8 cellular contexts compared by ENCODE assay signal in the genomic region with DNA sequence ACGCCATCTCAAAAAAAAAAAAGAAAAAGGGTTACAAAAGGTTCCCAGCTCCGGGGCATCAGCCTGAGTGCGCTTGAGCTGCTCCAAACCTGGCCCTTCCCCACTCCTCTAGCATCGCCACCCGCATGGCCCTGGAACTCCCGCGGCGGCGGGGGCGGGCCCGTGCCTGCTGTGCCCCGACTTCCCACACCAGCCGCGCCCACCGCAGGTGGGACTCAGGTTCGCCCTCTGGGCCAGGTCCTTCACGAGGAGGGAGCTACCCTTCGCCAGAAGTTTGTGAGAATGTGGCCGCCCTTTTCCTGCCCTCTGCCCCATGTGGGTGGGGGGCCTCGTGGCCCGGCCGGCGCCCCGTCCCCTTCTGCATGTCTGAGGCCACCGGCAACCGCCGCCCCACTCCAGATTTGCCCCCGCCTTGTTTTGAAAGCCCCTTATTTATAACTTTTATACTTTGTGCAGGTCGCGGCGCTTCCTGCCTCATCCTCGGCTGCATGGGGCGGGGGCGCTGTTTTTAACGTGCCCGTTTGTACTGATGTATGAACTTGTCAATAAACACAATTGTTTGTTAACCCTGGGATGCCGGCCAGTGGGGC. TPM values are rescaled to one million over a fixed set of nuclear protein-coding genes. Genes with fewer than 3 reads are reported as not detected.
DNase-seq lines count a peak whose midpoint lies in the region; ATAC-seq lines count a peak whose summit lies in the region.

No MANE protein-coding gene starts in this region.

- no peak overlapping the region for H3K27ac ChIP-seq in ACC112 (ENCODE audit: low read depth, low read length)
- H3K27ac ChIP-seq in GM23248 = no peak overlapping the region
- H3K27ac ChIP-seq in effector memory CD4-positive, alpha-beta T cell (ENCODE audit: insufficient read depth, low read length, poor library complexity, severe bottlenecking) = peak overlapping the region; percentile 72

- H3K27ac Mint-ChIP-seq in T-helper 1 cell treated with Interleukin-12 subunit alpha and Interleukin-12 subunit beta and Interleukin-4 antibody, amounts not matched to agents 30 μg/mL and 1 μg/mL, for 36 hours = peak overlapping the region; percentile 79
- peak overlapping the region; percentile 63 to 96 (median 91) for H3K27ac Mint-ChIP-seq in naive thymus-derived CD8-positive, alpha-beta T cell

- WGBS in GM23248 (ENCODE audit: low coverage in 1 of 2, low lambda C conversion rate in 2 of 2, missing lambda C conversion rate in 2 of 2), 2 experiments = 6 to 7% methylated on average over 36 to 37 of the region's 37 CpGs

- H3K9me3 ChIP-seq in GM23248 (ENCODE audit: low read depth) = no peaks in the 10 kb centered on the region
- no peaks in the 10 kb centered on the region for H3K9me3 ChIP-seq in effector memory CD4-positive, alpha-beta T cell (ENCODE audit: control insufficient read depth, low read length)

- DNase-seq in GM23248 (no peak), A172 (ENCODE audit: low spot score) (no peak), HK-2 (ENCODE audit: unreplicated experiment) (no peak), NCI-H2081 treated with DMSO at 0.1 percent for 48 hours (lab: John Stamatoyannopoulos, UW) (no peak)
- DNase-seq in effector memory CD4-positive, alpha-beta T cell = peak; percentile 29 to 34 (median 34)
- peak in 4 of 10 donors; percentile 7 to 62 (median 45) for DNase-seq in naive thymus-derived CD8-positive, alpha-beta T cell

- H3K9me3 Mint-ChIP-seq in T-helper 1 cell treated with Interleukin-12 subunit alpha and Interleukin-12 subunit beta and Interleukin-4 antibody, amounts not matched to agents 30 μg/mL and 1 μg/mL, for 36 hours = no peaks in the 10 kb centered on the region
- H3K9me3 Mint-ChIP-seq in naive thymus-derived CD8-positive, alpha-beta T cell = no peaks in the 10 kb centered on the region

- peak overlapping the region; percentile 94 for H3K4me3 Mint-ChIP-seq in T-helper 1 cell treated with Interleukin-12 subunit alpha and Interleukin-12 subunit beta and Interleukin-4 antibody, amounts not matched to agents 30 μg/mL and 1 μg/mL, for 36 hours
- H3K4me3 Mint-ChIP-seq in naive thymus-derived CD8-positive, alpha-beta T cell = peak overlapping the region; percentile 86 to 98 (median 94)

- 0 out of 2 replicates have a peak, but pooled peaks cover 2% of the 10 kb centered on the region for H3K36me3 ChIP-seq in ACC112 (ENCODE audit: insufficient read depth, low read length)
- no peaks in the 10 kb centered on the region for H3K36me3 ChIP-seq in GM23248 (ENCODE audit: low read depth)
- H3K36me3 ChIP-seq in effector memory CD4-positive, alpha-beta T cell (ENCODE audit: control insufficient read depth, insufficient read depth, low read length) = peaks cover 21% of the 10 kb centered on the region

- in situ Hi-C loops in GM23248 (cut with MboI) = no loop called here

- no peaks in the 10 kb centered on the region for H4K20me1 ChIP-seq in GM23248 (ENCODE audit: insufficient read depth)

- peak overlapping the region; percentile 88 for H3K4me2 ChIP-seq in GM23248 (ENCODE audit: unreplicated experiment)

- H3F3A ChIP-seq in GM23248 (ENCODE audit: insufficient read depth) = no peaks in the 10 kb centered on the region

- peaks cover 29% of the 10 kb centered on the region for H3K36me3 Mint-ChIP-seq in T-helper 1 cell treated with Interleukin-12 subunit alpha and Interleukin-12 subunit beta and Interleukin-4 antibody, amounts not matched to agents 30 μg/mL and 1 μg/mL, for 36 hours (ENCODE audit: low read depth)
- H3K36me3 Mint-ChIP-seq in naive thymus-derived CD8-positive, alpha-beta T cell = peaks cover 0 to 6% (median 4%) of the 10 kb centered on the region in 3 donors

- H3K9me2 ChIP-seq in GM23248 (ENCODE audit: insufficient read depth) = no peaks in the 10 kb centered on the region

- ATAC-seq in naive thymus-derived CD8-positive, alpha-beta T cell = peak; percentile 46 to 49

- peaks cover 7% of the 10 kb centered on the region for H3K4me1 ChIP-seq in ACC112 (ENCODE audit: control insufficient read depth, insufficient read depth, low read length, unreplicated experiment)
- no peaks in the 10 kb centered on the region; the same call in 1 of the 2 replicates for H3K4me1 ChIP-seq in GM23248 (ENCODE audit: insufficient read depth)
- H3K4me1 ChIP-seq in effector memory CD4-positive, alpha-beta T cell (ENCODE audit: control insufficient read depth, insufficient read depth, low read length, poor library complexity, severe bottlenecking) = peaks cover 26% of the 10 kb centered on the region

- POLR2A ChIA-PET in naive thymus-derived CD8-positive, alpha-beta T cell (lab: Charles Lee) = interaction anchor here (0.5 to 3.7 kb wide), 10 partner anchors 16 to 428 kb away, joined by 3 to 19 read pairs (median 4); partner anchors contain the start of genes MAPKBP1 and SPTBN5

- H3K4me1 Mint-ChIP-seq in T-helper 1 cell treated with Interleukin-12 subunit alpha and Interleukin-12 subunit beta and Interleukin-4 antibody, amounts not matched to agents 30 μg/mL and 1 μg/mL, for 36 hours (ENCODE audit: low read depth) = peaks cover 30% of the 10 kb centered on the region
- H3K4me1 Mint-ChIP-seq in naive thymus-derived CD8-positive, alpha-beta T cell = peaks cover 16 to 49% (median 42%) of the 10 kb centered on the region in 4 donors

- H2AFZ ChIP-seq in ACC112 (ENCODE audit: low read length, unreplicated experiment) (peak overlapping the region; percentile 3), GM23248 (peak overlapping the region; percentile 75)

- H3K79me2 ChIP-seq in ACC112 (ENCODE audit: control insufficient read depth, insufficient read depth, low read length, unreplicated experiment) = no peaks in the 10 kb centered on the region
- no peaks in the 10 kb centered on the region for H3K79me2 ChIP-seq in GM23248 (ENCODE audit: insufficient read depth)

- H3K4me3 ChIP-seq in ACC112 (ENCODE audit: low read depth, low read length) (peak overlapping the region; percentile 91), GM23248 (peak overlapping the region; percentile 77)
- peak overlapping the region; percentile 93 for H3K4me3 ChIP-seq in effector memory CD4-positive, alpha-beta T cell (ENCODE audit: insufficient read depth, low read depth, low read length, poor library complexity, severe bottlenecking)

- H3K27me3 ChIP-seq in ACC112 (ENCODE audit: insufficient read depth, low read length) = no peaks in the 10 kb centered on the region
- no peaks in the 10 kb centered on the region for H3K27me3 ChIP-seq in GM23248 (replicated peaks; ENCODE audit: insufficient read depth)
- H3K27me3 ChIP-seq in effector memory CD4-positive, alpha-beta T cell (replicated peaks; ENCODE audit: control insufficient read depth, insufficient read depth, low read length, poor library complexity, severe bottlenecking) = no peaks in the 10 kb centered on the region

- no peaks in the 10 kb centered on the region for H3K27me3 Mint-ChIP-seq in T-helper 1 cell treated with Interleukin-12 subunit alpha and Interleukin-12 subunit beta and Interleukin-4 antibody, amounts not matched to agents 30 μg/mL and 1 μg/mL, for 36 hours (ENCODE audit: low read depth)
- H3K27me3 Mint-ChIP-seq in naive thymus-derived CD8-positive, alpha-beta T cell = no peaks in the 10 kb centered on the region

- H3K9ac ChIP-seq in GM23248 = peak overlapping the region; percentile 71

RNA-seq across cellular contexts. Expression of gene JMJD7, which starts 0.5 kb away (rescaled TPM):
- total RNA-seq in GM23248 (2014; rRNA removed; shearing (Covaris generic)) = 1.3 and 11.7 TPM in 2 replicates
- 3.5 and 5.3 TPM in 2 replicates for polyA plus RNA-seq in GM23248 (2016; fragmentation: Nextera tagmentation; extraction: Ambion mirVana)
- 10 to 100 TPM; 60.2 to 81.4 TPM for total RNA-seq in naive thymus-derived CD8-positive, alpha-beta T cell
- polyA plus RNA-seq in naive thymus-derived CD8-positive, alpha-beta T cell = 10 to 100 TPM; 19.1 to 22.6 (median 20.8) TPM
- total RNA-seq in A172 (2014; rRNA removed; shearing (Covaris generic)) = 2.2 and 2.5 TPM in 2 replicates

RNA-seq across cellular contexts. Expression of gene PLA2G4B, which starts 11.3 kb away (rescaled TPM):
- total RNA-seq in GM23248 (2014; rRNA removed; shearing (Covaris generic)) = 1.4 TPM in 1 of 2 replicates, not detected in the other
- 1.1 and 1.6 TPM in 2 replicates for polyA plus RNA-seq in GM23248 (2016; fragmentation: Nextera tagmentation; extraction: Ambion mirVana)
- total RNA-seq in naive thymus-derived CD8-positive, alpha-beta T cell = 10 to 100 TPM; 40.1 to 64.9 TPM
- polyA plus RNA-seq in naive thymus-derived CD8-positive, alpha-beta T cell = 1 to 10 TPM in 2 of 3 donors, under 1 TPM in 1; 0.82 to 2.9 (median 1.1) TPM
- 0.57 and 0.84 TPM in 2 replicates for total RNA-seq in A172 (2014; rRNA removed; shearing (Covaris generic))

RNA-seq across cellular contexts. Expression of gene MAPKBP1, which starts 53.1 kb away (rescaled TPM):
- 8.5 and 12.3 TPM in 2 replicates for total RNA-seq in GM23248 (2014; rRNA removed; shearing (Covaris generic))
- polyA plus RNA-seq in GM23248 (2016; fragmentation: Nextera tagmentation; extraction: Ambion mirVana) = 4.4 and 5.2 TPM in 2 replicates
- 10 to 100 TPM; 36.0 to 39.8 TPM for total RNA-seq in naive thymus-derived CD8-positive, alpha-beta T cell
- 1 to 10 TPM; 1.5 to 4.0 (median 2.4) TPM for polyA plus RNA-seq in naive thymus-derived CD8-positive, alpha-beta T cell
- 9.9 and 10.0 TPM in 2 replicates for total RNA-seq in A172 (2014; rRNA removed; shearing (Covaris generic))

Comparison
In these comparisons a context has a peak if more than half of its experiments do, and no peak if none do; other contexts are left out.
1. DNase-seq: peak in effector memory CD4-positive, alpha-beta T cell (3 of 3); none in GM23248 (single experiment), A172 (single experiment), HK-2 (single experiment) and NCI-H2081 treated with DMSO at 0.1 percent for 48 hours (single experiment).
2. RNA of gene PLA2G4B, which starts 11.3 kb away (total RNA-seq): 40.1 to 64.9 TPM in naive thymus-derived CD8-positive, alpha-beta T cell; 1.4 TPM in GM23248 and 0.57 to 0.84 TPM in A172; every median in the first group is over 10 times any median in the second.
3. Peak in every context shown above with its lines, with median percentiles within 50 percentile points of each other: H3K4me3 ChIP-seq.